8 cellular contexts compared by ENCODE assay signal in genomic region chr9:17135578-17135904, GRCh38. TPM values are rescaled to one million over a fixed set of nuclear protein-coding genes. Genes with fewer than 3 reads are reported as not detected.
A peak's percentile ranks its signal among the peaks of the same experiment; 100 is the strongest.
DNase-seq lines count a peak whose midpoint lies in the region; ATAC-seq and TF ChIP-seq lines count a peak whose summit lies in the region.

No MANE protein-coding gene starts in this region.

- H3K79me2 ChIP-seq in PC-3 (ENCODE audit: low read length), result peaks cover 46% of the 10 kb centered on the region

- no TSS peak for BruUV-seq in PC-3 (replicated peaks; lab: Mats Ljungman, UMichigan)

- H3K4me3 ChIP-seq in BE2C (ENCODE audit: low read depth, low read length) (peak overlapping the region; percentile 86), PC-3 (ENCODE audit: low read length) (peak overlapping the region; percentile 100), esophagus muscularis mucosa (peak overlapping the region; percentile 76 to 96 (median 89)), neutrophil (ENCODE audit: low read depth in 1 of 2, low read length in 1 of 2) (peak overlapping the region; percentile 72 to 73)

- peak overlapping the region; percentile 96 for H3K9ac ChIP-seq in PC-3 (ENCODE audit: low read length)

- POLR2A ChIA-PET in PC-3 (lab: Charles Lee; ENCODE audit: unreplicated experiment), result no interaction called here

- no peaks in the 10 kb centered on the region for H3K9me2 ChIP-seq in PC-3 (replicated peaks; ENCODE audit: low read length)

- TF ChIP-seq CTCF in BE2C (IDR thresholded peaks at IDR 0.05; ENCODE audit: low read depth, low read length) (no peak), PC-3 (conservative IDR thresholded peaks at IDR 0.05; ENCODE audit: low read depth, low read length) (no peak), esophagus muscularis mucosa (IDR thresholded peaks at IDR 0.05) (no peak), neutrophil (IDR thresholded peaks at IDR 0.05) (no peak)

- under 1% methylated on average over 18 of the region's 18 CpGs for WGBS in esophagus muscularis mucosa

- peak overlapping the region; percentile 86 for H3K4me2 ChIP-seq in PC-3 (ENCODE audit: low read length)

- H3K27me3 ChIP-seq in BE2C (no peaks in the 10 kb centered on the region), PC-3 (ENCODE audit: low read length) (no peaks in the 10 kb centered on the region), esophagus muscularis mucosa (no peaks in the 10 kb centered on the region), neutrophil (no peaks in the 10 kb centered on the region)

- no peaks in the 10 kb centered on the region for H4K20me1 ChIP-seq in PC-3 (ENCODE audit: low read length)

- H3K36me3 ChIP-seq in BE2C (no peaks in the 10 kb centered on the region), PC-3 (ENCODE audit: low read depth, low read length) (no peaks in the 10 kb centered on the region), esophagus muscularis mucosa (no peaks in the 10 kb centered on the region), neutrophil (no peaks in the 10 kb centered on the region)

- intact Hi-C loops in PC-3 (cut with micrococcal nuclease), result no loop called here
- intact Hi-C loops in esophagus muscularis mucosa (cut with DNase I), result no loop called here

- H3K27ac ChIP-seq in PC-3 (ENCODE audit: low read length), result no peak overlapping the region
- peak overlapping the region; percentile 87 to 93 (median 88) for H3K27ac ChIP-seq in esophagus muscularis mucosa (replicated peaks in 1 of 4)
- no peak overlapping the region for H3K27ac ChIP-seq in neutrophil

- no peaks in the 10 kb centered on the region for H3F3A ChIP-seq in PC-3 (ENCODE audit: low read length, unreplicated experiment)

- no peak for DNase-seq in BE2C
- DNase-seq in PC-3, result peak; percentile 14
- DNase-seq in esophagus muscularis mucosa (ENCODE audit: extremely low spot score), result no peak
- no peak for DNase-seq in kidney glomerular epithelial cell (lab: John Stamatoyannopoulos, UW)
- no peak for DNase-seq in hepatic stellate cell (ENCODE audit: low spot score)

- H3K4me1 ChIP-seq in BE2C, result no peaks in the 10 kb centered on the region
- H3K4me1 ChIP-seq in PC-3 (ENCODE audit: insufficient read depth, low read length), result peaks cover 17% of the 10 kb centered on the region
- peaks cover 10 to 21% (median 14%) of the 10 kb centered on the region in 4 donors for H3K4me1 ChIP-seq in esophagus muscularis mucosa
- peaks cover 19 to 21% of the 10 kb centered on the region in 2 experiments for H3K4me1 ChIP-seq in neutrophil (ENCODE audit: control insufficient read depth in 1 of 2, insufficient read depth in 1 of 2, low read depth in 1 of 2, low read length in 1 of 2)

- peak overlapping the region; percentile 100 for H2AFZ ChIP-seq in PC-3 (ENCODE audit: low read length)

- CTCF ChIA-PET in PC-3 (lab: Charles Lee), result no interaction called here

- H3K9me3 ChIP-seq in BE2C (no peaks in the 10 kb centered on the region), PC-3 (ENCODE audit: low read length) (no peaks in the 10 kb centered on the region), esophagus muscularis mucosa (no peaks in the 10 kb centered on the region), neutrophil (no peaks in the 10 kb centered on the region)

- no peak for TF ChIP-seq EP300 in esophagus muscularis mucosa (IDR thresholded peaks at IDR 0.05)

- TF ChIP-seq POLR2A in esophagus muscularis mucosa (IDR thresholded peaks at IDR 0.05; ENCODE audit: low read depth), result no peak

- ATAC-seq in GM21529 (IDR thresholded peaks at IDR 0.05; ENCODE audit: unreplicated experiment), result peak; percentile 53
- no peak; the same call in 1 of the 2 replicates for ATAC-seq in PC-3
- no peak for ATAC-seq in HG02840 (IDR thresholded peaks at IDR 0.05; ENCODE audit: low FRiP score, unreplicated experiment)

RNA-seq across cellular contexts. Expression of gene CNTLN, which starts 0.7 kb away (rescaled TPM):
- polyA plus RNA-seq in BE2C (2012; ENCODE audit: insufficient read depth, insufficient read length, low read depth), result 1.8 TPM
- total RNA-seq in PC-3 (2014; rRNA removed) (6.9 and 12.1 TPM in 2 replicates), esophagus muscularis mucosa (10 to 100 TPM in 3 of 4 donors, 1 to 10 TPM in 1; 9.4 to 14.1 (median 12.0) TPM)

Comparison
In these comparisons a context has a peak if more than half of its experiments do, and no peak if none do; other contexts are left out.
1. H3K27ac ChIP-seq: peak in esophagus muscularis mucosa (4 of 4); none in PC-3 (single experiment) and neutrophil (single experiment).
2. Peak in every context shown above with its lines, with median percentiles within 50 percentile points of each other: H3K4me3 ChIP-seq.